Comparison of ENCODE assay signal across 8 cellular contexts in the genomic region with DNA sequence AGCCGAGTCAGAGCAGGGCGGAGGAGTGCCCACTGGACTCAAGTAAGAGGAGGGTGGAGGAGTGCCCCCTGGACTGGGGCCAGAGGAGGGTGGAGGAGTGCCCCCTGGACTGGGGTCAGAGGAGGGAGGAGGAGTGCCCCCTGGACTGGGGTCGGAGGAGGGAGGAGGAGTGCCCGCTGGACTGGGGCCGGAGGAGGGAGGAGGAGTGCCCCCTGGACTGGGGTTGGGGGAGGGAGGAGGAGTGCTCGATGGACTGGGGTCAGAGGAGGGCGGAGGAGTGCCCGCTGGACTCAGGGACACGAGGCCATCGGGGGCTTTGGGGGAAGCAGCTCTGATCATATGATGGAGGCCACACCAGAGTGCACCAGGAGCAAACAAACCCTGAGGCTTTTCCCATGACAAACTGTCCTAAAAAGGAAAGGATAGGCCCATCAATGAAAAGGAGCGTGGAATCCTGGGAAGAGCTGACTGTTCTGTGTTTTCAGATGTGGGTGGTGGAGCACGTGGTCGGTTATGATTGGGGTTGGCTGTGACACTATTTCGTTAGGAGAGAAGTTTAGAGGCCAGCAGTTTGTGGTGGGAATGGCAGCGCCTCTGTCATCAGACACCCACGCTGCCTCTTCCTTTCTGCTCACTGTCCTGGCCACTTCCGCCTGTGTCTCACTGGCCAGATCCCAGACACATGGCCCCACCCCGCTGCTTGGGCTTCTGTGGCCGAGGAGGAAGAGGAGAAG. TPM values are rescaled to one million over a fixed set of nuclear protein-coding genes. Genes with fewer than 3 reads are reported as not detected.
DNase-seq lines count a peak whose midpoint lies in the region; ATAC-seq and TF ChIP-seq lines count a peak whose summit lies in the region.

No MANE protein-coding gene starts in this region.

- 57% methylated on average over 19 of the region's 19 CpGs for WGBS in suprapubic skin

- H3K27me3 Mint-ChIP-seq in activated naive CD8-positive, alpha-beta T cell treated with anti-CD3 and anti-CD28 coated beads for 36 hours = no peaks in the 10 kb centered on the region

- H3K4me1 Mint-ChIP-seq in activated naive CD8-positive, alpha-beta T cell treated with anti-CD3 and anti-CD28 coated beads for 36 hours = peaks cover 7% of the 10 kb centered on the region

- H3K27ac Mint-ChIP-seq in activated naive CD8-positive, alpha-beta T cell treated with anti-CD3 and anti-CD28 coated beads for 36 hours = peak overlapping the region; percentile 56

- peak; percentile 39 to 50 for DNase-seq in activated CD4-positive, alpha-beta T cell treated with anti-CD3 and anti-CD28 coated beads, Interleukin-2, amount 50 U/mL, for 48 hours
- DNase-seq in activated CD4-positive, alpha-beta T cell treated with anti-CD3 and anti-CD28 coated beads, Interleukin-2, amount 50 U/mL, for 1 hour = no peak
- peak; percentile 21 for DNase-seq in activated naive CD8-positive, alpha-beta T cell treated with anti-CD3 and anti-CD28 coated beads for 36 hours
- peak; percentile 89 to 93 for DNase-seq in left lung
- no peak for DNase-seq in suprapubic skin (ENCODE audit: low spot score in 2 of 2)
- no peak for DNase-seq in amniotic stem cell (lab: John Stamatoyannopoulos, UW)

- H3K4me1 ChIP-seq in left lung (peaks cover 0 to 32% of the 10 kb centered on the region in 2 donors), suprapubic skin (peaks cover 16% of the 10 kb centered on the region)

- H3K4me3 ChIP-seq in left lung (no peak overlapping the region), suprapubic skin (no peak overlapping the region)

- H3K27ac ChIP-seq in left lung (peak overlapping the region in 1 of 2 donors; percentile 86), suprapubic skin (peak overlapping the region; percentile 62)

- no peaks in the 10 kb centered on the region for H3K9me3 Mint-ChIP-seq in activated naive CD8-positive, alpha-beta T cell treated with anti-CD3 and anti-CD28 coated beads for 36 hours

- intact Hi-C loops in left lung (cut with DNase I) = no loop called here

- H3K4me3 Mint-ChIP-seq in activated naive CD8-positive, alpha-beta T cell treated with anti-CD3 and anti-CD28 coated beads for 36 hours = no peak overlapping the region

- H3K36me3 ChIP-seq in left lung (no peaks in the 10 kb centered on the region), suprapubic skin (no peaks in the 10 kb centered on the region)

- TF ChIP-seq CTCF in left lung (IDR thresholded peaks at IDR 0.05) (no peak), suprapubic skin (IDR thresholded peaks at IDR 0.05) (no peak)

- no peaks in the 10 kb centered on the region for H3K9me3 ChIP-seq in left lung
- no peaks in the 10 kb centered on the region for H3K9me3 ChIP-seq in suprapubic skin

- H3K36me3 Mint-ChIP-seq in activated naive CD8-positive, alpha-beta T cell treated with anti-CD3 and anti-CD28 coated beads for 36 hours = no peaks in the 10 kb centered on the region

- ATAC-seq in left lung = peak; percentile 79
- no peak for ATAC-seq in HG03520 (IDR thresholded peaks at IDR 0.05; ENCODE audit: unreplicated experiment)
- no peak for ATAC-seq in GM18520 (IDR thresholded peaks at IDR 0.05; ENCODE audit: unreplicated experiment)

- no peak for TF ChIP-seq EP300 in suprapubic skin (IDR thresholded peaks at IDR 0.05)

- no peak for TF ChIP-seq POLR2A in suprapubic skin (IDR thresholded peaks at IDR 0.05)

- H3K27me3 ChIP-seq in left lung = no peaks in the 10 kb centered on the region
- no peaks in the 10 kb centered on the region for H3K27me3 ChIP-seq in suprapubic skin

RNA-seq across cellular contexts. Expression of a gene that starts 24.5 kb away (rescaled TPM):
- total RNA-seq in activated naive CD8-positive, alpha-beta T cell treated with anti-CD3 and anti-CD28 coated beads for 36 hours = 100 to 1,000 TPM; 100 to 105 TPM
- total RNA-seq in left lung (100 to 1,000 TPM; 107 to 108 TPM), suprapubic skin (10 to 100 TPM; 27.7 to 40.7 (median 35.3) TPM)

Comparison
In these comparisons a context has a peak if more than half of its experiments do, and no peak if none do; other contexts are left out.
1. DNase-seq: peak in activated CD4-positive, alpha-beta T cell treated with anti-CD3 and anti-CD28 coated beads, Interleukin-2, amount 50 U/mL, for 48 hours (2 of 2), activated naive CD8-positive, alpha-beta T cell treated with anti-CD3 and anti-CD28 coated beads for 36 hours (single experiment) and left lung (2 of 2); none in activated CD4-positive, alpha-beta T cell treated with anti-CD3 and anti-CD28 coated beads, Interleukin-2, amount 50 U/mL, for 1 hour (single experiment), suprapubic skin (0 of 2) and amniotic stem cell (single experiment).